Comparison of ENCODE assay signal across 14 cellular contexts in genomic region chr4:156195914-156196313, GRCh38.
DNase-seq lines count a peak whose midpoint lies in the region; ATAC-seq, FAIRE-seq and TF ChIP-seq lines count a peak whose summit lies in the region.
"Had no signal": no experiment of that assay in that cellular context is flagged by ENCODE, and none has a peak within 500 bp of the region (broad histone marks: within the 10 kb centered on the region; RNA-seq: fewer than 3 reads in every experiment).

No MANE protein-coding gene starts in this region.

- H3K9me3 Mint-ChIP-seq in chondrocyte (ENCODE audit: low read depth) = no peaks in the 10 kb centered on the region
- H3K9me3 Mint-ChIP-seq: H9; T-helper 2 cell treated with Interferon-gamma antibody and Interleukin-4, amounts not matched to agents 5 μg/mL and 100 μg/mL, for 36 hours had no signal

- TF ChIP-seq RAD21 in GM12878 (IDR thresholded peaks at IDR 0.05; ENCODE audit: insufficient read depth, low read depth, low read length) = no peak

- TF ChIP-seq POLR2A in GM12878 (IDR thresholded peaks at IDR 0.05; ENCODE audit: low read depth, low read length) (no peak), prostate gland (IDR thresholded peaks at IDR 0.05) (no peak)

- no peaks in the 10 kb centered on the region for H3K36me3 Mint-ChIP-seq in chondrocyte (ENCODE audit: low read depth)

- H4K20me1 ChIP-seq in GM12878 (ENCODE audit: control insufficient read depth, insufficient read depth) = no peaks in the 10 kb centered on the region

- peaks cover 11% of the 10 kb centered on the region for H3K4me1 ChIP-seq in GM12878 (ENCODE audit: control insufficient read depth, insufficient read depth, low read length)
- H3K4me1 ChIP-seq in prostate gland (replicated peaks) = no peaks in the 10 kb centered on the region
- H3K4me1 ChIP-seq: left ventricle myocardium inferior, tibial artery had no signal

- H2AFZ ChIP-seq in GM12878 (ENCODE audit: control insufficient read depth, low read depth, low read length) = no peak overlapping the region

- H3K9me3 ChIP-seq in GM12878 (replicated peaks; ENCODE audit: control insufficient read depth, insufficient read depth, low read length) (no peaks in the 10 kb centered on the region; the same call in 2 of the 3 replicates), prostate gland (no peaks in the 10 kb centered on the region)
- H3K9me3 ChIP-seq: left ventricle myocardium inferior, tibial artery had no signal

- H3K79me2 ChIP-seq in GM12878 (ENCODE audit: control insufficient read depth, insufficient read depth, low read length) = no peaks in the 10 kb centered on the region

- intact Hi-C loops in GM12878 (cut with micrococcal nuclease; ENCODE audit: unreplicated experiment) (loop anchor here (5.0 kb wide), 1 partner anchor 309 kb away; no protein-coding TSS in a partner anchor), prostate gland (cut with DNase I) (no loop called here)

- H3K4me3 ChIP-seq in GM12878 (no peak overlapping the region), prostate gland (no peak overlapping the region)
- H3K4me3 ChIP-seq: left ventricle myocardium inferior, tibial artery had no signal

- H3K27me3 ChIP-seq in GM12878 (replicated peaks in 1 of 2; ENCODE audit: control insufficient read depth in 2 of 2, insufficient read depth in 2 of 2, low read length in 1 of 2) (no peaks in the 10 kb centered on the region), prostate gland (replicated peaks; ENCODE audit: insufficient read depth) (no peaks in the 10 kb centered on the region)
- H3K27me3 ChIP-seq: tibial artery had no signal

- SMC1A ChIA-PET in GM12878 (lab: Charles Lee; ENCODE audit: uncharacterized antibody, unreplicated experiment) = interaction anchor here (0.8 to 2.1 kb wide), 8 partner anchors 9 to 39 kb away, joined by 3 to 9 read pairs (median 7); no protein-coding TSS in a partner anchor

- RAD21 ChIA-PET in GM12878 (lab: Charles Lee; ENCODE audit: unreplicated experiment) = interaction anchor here (0.5 to 1.6 kb wide), 5 partner anchors 18 to 426 kb away, joined by 3 to 4 read pairs (median 3); no protein-coding TSS in a partner anchor

- in situ Hi-C loops in GM12878 (cut with MboI) = no loop called here

- TF ChIP-seq CTCF in GM12878 (IDR thresholded peaks at IDR 0.05 in 2 of 3, conservative IDR thresholded peaks at IDR 0.05 in 1 of 3; ENCODE audit: control insufficient read depth in 2 of 3, extremely low read depth in 1 of 3, insufficient read depth in 1 of 3, low read depth in 3 of 3, low read length in 3 of 3) = no peak
- TF ChIP-seq CTCF in chondrocyte (IDR thresholded peaks at IDR 0.05) = no peak
- TF ChIP-seq CTCF in prostate gland (IDR thresholded peaks at IDR 0.05) = no peak

- peak in 1 of 2 experiments; percentile 59; a peak in 1 of 4 replicates for TF ChIP-seq EP300 in GM12878 (IDR thresholded peaks at IDR 0.05; ENCODE audit: borderline replicate concordance in 1 of 2, control insufficient read depth in 1 of 2, low read depth in 2 of 2, low read length in 2 of 2)

- no peak overlapping the region for H3K9ac ChIP-seq in GM12878 (ENCODE audit: control insufficient read depth, insufficient read depth, low read length)

- no peak overlapping the region for H3K27ac Mint-ChIP-seq in chondrocyte (ENCODE audit: unreplicated experiment)
- H3K27ac Mint-ChIP-seq: T-helper 2 cell treated with Interferon-gamma antibody and Interleukin-4, amounts not matched to agents 5 μg/mL and 100 μg/mL, for 36 hours had no signal

- BruUV-seq in GM12878 (replicated peaks; lab: Mats Ljungman, UMichigan) = no TSS peak

- H3K27me3 Mint-ChIP-seq in chondrocyte (ENCODE audit: low read depth) = no peaks in the 10 kb centered on the region

- peak; percentile 95 for ATAC-seq in GM18909 (IDR thresholded peaks at IDR 0.05; ENCODE audit: poor library complexity, unreplicated experiment)
- peak; percentile 90 for ATAC-seq in GM21619 (IDR thresholded peaks at IDR 0.05; ENCODE audit: unreplicated experiment)
- peak; percentile 88 for ATAC-seq in HG03135 (IDR thresholded peaks at IDR 0.05; ENCODE audit: unreplicated experiment)
- ATAC-seq in GM12878 = peak; percentile 95

- H3K4me3 Mint-ChIP-seq in chondrocyte (ENCODE audit: unreplicated experiment) = no peak overlapping the region
- H3K4me3 Mint-ChIP-seq: H9; T-helper 2 cell treated with Interferon-gamma antibody and Interleukin-4, amounts not matched to agents 5 μg/mL and 100 μg/mL, for 36 hours had no signal

- POLR2A ChIA-PET in GM12878 (lab: Charles Lee) = no interaction called here

- DNase-seq in GM12878 (ENCODE audit: low read depth, low spot score) (peak; percentile 51), chondrocyte (ENCODE audit: low spot score) (no peak), NCI-H146 treated with DMSO at 0.1 percent for 48 hours (lab: John Stamatoyannopoulos, UW; ENCODE audit: unreplicated experiment) (no peak), COLO829 (ENCODE audit: low spot score) (no peak), prostate gland (ENCODE audit: low spot score) (no peak)
- DNase-seq: DMS79 treated with DMSO at 0.1 percent for 48 hours, H9, left ventricle myocardium inferior, NCI-H1048, tibial artery had no signal

- H3K4me2 ChIP-seq in GM12878 (ENCODE audit: control insufficient read depth, insufficient read depth) = no peak overlapping the region

- CTCF ChIA-PET in GM12878 (lab: Yijun Ruan, JAX) = interaction anchor here (1.8 to 2.5 kb wide), 3 partner anchors 9 to 22 kb away, joined by 4 to 8 read pairs (median 6); no protein-coding TSS in a partner anchor

- peaks cover 13% of the 10 kb centered on the region for H3K4me1 Mint-ChIP-seq in chondrocyte (ENCODE audit: low read depth)

- H3K27ac ChIP-seq in GM12878 (ENCODE audit: control insufficient read depth, insufficient read depth) (no peak overlapping the region), prostate gland (no peak overlapping the region)
- H3K27ac ChIP-seq: left ventricle myocardium inferior, tibial artery had no signal

- H3K36me3 ChIP-seq in GM12878 (ENCODE audit: control insufficient read depth in 2 of 2, insufficient read depth in 2 of 2, low read length in 1 of 2) (no peaks in the 10 kb centered on the region), prostate gland (no peaks in the 10 kb centered on the region)
- H3K36me3 ChIP-seq: left ventricle myocardium inferior, tibial artery had no signal

- peak; percentile 71 for FAIRE-seq in GM12878 (lab: Jason Lieb, UNC)

TF ChIP-seq in GM12878, 131 proteins besides CTCF, POLR2A, EP300 and RAD21 (continues in another document):
- TF ChIP-seq JUNB (IDR thresholded peaks at IDR 0.05) = peak; percentile 84
- TF ChIP-seq ZNF24 (IDR thresholded peaks at IDR 0.05) = no peak
- peak; percentile 98 for TF ChIP-seq SPI1 (IDR thresholded peaks at IDR 0.05; ENCODE audit: borderline replicate concordance, insufficient read depth, low read depth, low read length)
- no peak for TF ChIP-seq CEBPZ (IDR thresholded peaks at IDR 0.05; ENCODE audit: low read depth, low read length)
